Comparison of ENCODE assay signal across 8 cellular contexts in genomic region chr22:19174106-19175025, GRCh38. TPM values are rescaled to one million over a fixed set of nuclear protein-coding genes. Genes with fewer than 3 reads are reported as not detected.
DNase-seq lines count a peak whose midpoint lies in the region; ATAC-seq and TF ChIP-seq lines count a peak whose summit lies in the region.

No MANE protein-coding gene starts in this region.

- in situ Hi-C loops in astrocyte of the spinal cord (cut with HindIII; ENCODE audit: low sequenced_read_pairs) = no loop called here

- H3K27ac ChIP-seq in HUES48 (ENCODE audit: low read depth, low read length) = peak overlapping the region; percentile 84

- no peaks in the 10 kb centered on the region for H3K9me3 ChIP-seq in HUES48 (ENCODE audit: control insufficient read depth, insufficient read depth, low read length)

- peak overlapping the region in 5 of 7 donors; percentile 26 to 90 (median 71) for H3K27ac Mint-ChIP-seq in CD14-positive monocyte

- DNase-seq in CD14-positive monocyte (ENCODE audit: low spot score) (no peak), astrocyte of the spinal cord (ENCODE audit: low read depth, low spot score) (peak; percentile 39), medulla oblongata (ENCODE audit: extremely low spot score) (peak; percentile 24), posterior vena cava (ENCODE audit: low spot score) (no peak), middle frontal gyrus (ENCODE audit: extremely low spot score, low spot score) (no peak), RPMI8226 (no peak)

- H3K9ac ChIP-seq in HUES48 (ENCODE audit: low read depth, low read length) = 0 out of 2 replicates have a peak overlapping the region, but pooled peaks have one; percentile 34

- no peaks in the 10 kb centered on the region for H3K36me3 Mint-ChIP-seq in CD14-positive monocyte

- peaks cover 50% of the 10 kb centered on the region for H3K4me1 Mint-ChIP-seq in CD14-positive monocyte

- H3K27me3 Mint-ChIP-seq in CD14-positive monocyte (ENCODE audit: low read depth in 3 of 3) = peaks cover 17 to 19% (median 18%) of the 10 kb centered on the region in 3 donors

- no peak for ATAC-seq in HG03342 (IDR thresholded peaks at IDR 0.05; ENCODE audit: unreplicated experiment)

- peaks cover 38% of the 10 kb centered on the region for H3K4me1 ChIP-seq in HUES48 (ENCODE audit: control insufficient read depth, insufficient read depth, low read length)

- intact Hi-C loops in CD14-positive monocyte (cut with micrococcal nuclease) = loop anchor here in 1 of 2 donors (5.0 kb wide), 1 partner anchor 118 kb away; the partner anchor contains the start of gene CLTCL1
- intact Hi-C loops in posterior vena cava (cut with DNase I) = loop anchor here in 1 of 2 donors (5.0 kb wide), 1 partner anchor 1182 kb away; no protein-coding TSS in a partner anchor

- H3K27me3 ChIP-seq in HUES48 (ENCODE audit: control insufficient read depth, insufficient read depth, low read length) = peaks cover 16% of the 10 kb centered on the region

- TF ChIP-seq CTCF in CD14-positive monocyte (IDR thresholded peaks at IDR 0.05) (no peak), astrocyte of the spinal cord (IDR thresholded peaks at IDR 0.05; ENCODE audit: low read depth, low read length) (no peak)

- H3K36me3 ChIP-seq in HUES48 (ENCODE audit: control insufficient read depth, insufficient read depth, low read length) = peaks cover 33% of the 10 kb centered on the region

- H3K4me3 ChIP-seq in HUES48 (ENCODE audit: low read depth, low read length) (0 out of 2 replicates have a peak overlapping the region, but pooled peaks have one; percentile 2), astrocyte of the spinal cord (ENCODE audit: low read depth, low read length) (no peak overlapping the region)

- H3K9me3 Mint-ChIP-seq in CD14-positive monocyte = peaks cover 0 to 4% (median 0%) of the 10 kb centered on the region in 7 donors

- H3K4me3 Mint-ChIP-seq in CD14-positive monocyte = no peak overlapping the region

RNA-seq across cellular contexts. Expression of gene SLC25A1, which starts 4.2 kb away (rescaled TPM):
- 10 to 100 TPM; 35.1 to 37.4 TPM for polyA plus RNA-seq in CD14-positive monocyte
- 10 to 100 TPM; 46.2 to 47.8 TPM for total RNA-seq in posterior vena cava

RNA-seq across cellular contexts. Expression of gene GSC2, which starts 24.3 kb away (rescaled TPM):
- not detected for polyA plus RNA-seq in CD14-positive monocyte
- total RNA-seq in posterior vena cava = not detected

RNA-seq across cellular contexts. Expression of gene ESS2, which starts 29.9 kb away (rescaled TPM):
- polyA plus RNA-seq in CD14-positive monocyte = 1 to 10 TPM; 4.0 to 5.5 TPM
- total RNA-seq in posterior vena cava = 10 to 100 TPM; 10.2 to 11.5 TPM

RNA-seq across cellular contexts. Expression of gene TSSK2, which starts 43.3 kb away (rescaled TPM):
- polyA plus RNA-seq in CD14-positive monocyte = not detected
- total RNA-seq in posterior vena cava = not detected

RNA-seq across cellular contexts. Expression of gene DGCR2, which starts 52.2 kb away (rescaled TPM):
- 10 to 100 TPM; 28.9 to 37.0 TPM for polyA plus RNA-seq in CD14-positive monocyte
- 10 to 100 TPM; 28.3 to 35.2 TPM for total RNA-seq in posterior vena cava

Comparison
In these comparisons a context has a peak if more than half of its experiments do, and no peak if none do; other contexts are left out.
1. DNase-seq: peak in astrocyte of the spinal cord (single experiment) and medulla oblongata (single experiment); none in CD14-positive monocyte (single experiment), posterior vena cava (single experiment), middle frontal gyrus (single experiment) and RPMI8226 (single experiment).